In genomic region chr2:28661589-28662001, GRCh38 we compare ENCODE assay signal across 9 cellular contexts.
DNase-seq lines count a peak whose midpoint lies in the region; ATAC-seq, FAIRE-seq and TF ChIP-seq lines count a peak whose summit lies in the region.
"Had no signal": no experiment of that assay in that cellular context is flagged by ENCODE, and none has a peak within 500 bp of the region (broad histone marks: within the 10 kb centered on the region; RNA-seq: fewer than 3 reads in every experiment).

No MANE protein-coding gene starts in this region.

- H3K27ac ChIP-seq in HCT116 (ENCODE audit: low read depth, low read length) (no peak overlapping the region), K562 (ENCODE audit: extremely low read depth, low read depth, low read length) (no peak overlapping the region), kidney (ENCODE audit: low read depth in 2 of 2, low read length in 2 of 2) (peak overlapping the region in 1 of 2 donors; percentile 29), stomach (peak overlapping the region; percentile 62 to 88 (median 81))

- TF ChIP-seq EP300 in K562 (IDR thresholded peaks at IDR 0.05; ENCODE audit: low read length), result no peak
- TF ChIP-seq EP300 in stomach (IDR thresholded peaks at IDR 0.05), result peak; percentile 76

- H3K27me3 ChIP-seq in HCT116 (ENCODE audit: insufficient read depth, low read length), result no peaks in the 10 kb centered on the region
- peaks cover 6 to 18% of the 10 kb centered on the region in 2 experiments; a peak in 3 of 5 replicates for H3K27me3 ChIP-seq in K562 (ENCODE audit: control insufficient read depth in 2 of 2, insufficient read depth in 2 of 2, low read length in 2 of 2)
- no peaks in the 10 kb centered on the region for H3K27me3 ChIP-seq in stomach

- POLR2A ChIA-PET in HCT116 (lab: Charles Lee), result no interaction called here
- POLR2A ChIA-PET in K562 (lab: Yijun Ruan, JAX), result no interaction called here

- FAIRE-seq in K562 (lab: Jason Lieb, UNC) (no peak), kidney (lab: Jason Lieb, UNC) (no peak)

- in situ Hi-C loops in K562 (cut with MboI), result no loop called here

- no TSS peak for BruUV-seq in HCT116 (replicated peaks; lab: Mats Ljungman, UMichigan)
- BruUV-seq in K562 (replicated peaks; lab: Mats Ljungman, UMichigan), result no TSS peak

- ATAC-seq in HCT116, result no peak
- no peak for ATAC-seq in K562
- ATAC-seq in GM19023 (IDR thresholded peaks at IDR 0.05; ENCODE audit: unreplicated experiment), result no peak
- no peak for ATAC-seq in HG02623 (IDR thresholded peaks at IDR 0.05; ENCODE audit: unreplicated experiment)

- H3K4me1 ChIP-seq in HCT116 (ENCODE audit: control insufficient read depth in 1 of 2, insufficient read depth in 2 of 2, low read length in 2 of 2), result peaks cover 20 to 41% of the 10 kb centered on the region in 2 experiments
- peaks cover 5 to 9% of the 10 kb centered on the region in 2 experiments; a peak in 4 of 5 replicates for H3K4me1 ChIP-seq in K562 (replicated peaks in 1 of 2; ENCODE audit: control insufficient read depth in 2 of 2, insufficient read depth in 2 of 2, low read length in 2 of 2)
- peaks cover 11 to 21% of the 10 kb centered on the region in 2 donors for H3K4me1 ChIP-seq in kidney (ENCODE audit: control insufficient read depth in 1 of 2, insufficient read depth in 1 of 2, low read depth in 1 of 2, low read length in 2 of 2)
- H3K4me1 ChIP-seq in stomach, result peaks cover 51 to 93% (median 66%) of the 10 kb centered on the region in 4 donors

- no peak overlapping the region for H3K9ac ChIP-seq in HCT116 (ENCODE audit: low read length)
- no peak overlapping the region for H3K9ac ChIP-seq in K562 (ENCODE audit: insufficient read depth in 1 of 2, low read depth in 2 of 2, low read length in 2 of 2)
- no peak overlapping the region for H3K9ac ChIP-seq in kidney (ENCODE audit: low read length in 2 of 2)

- CTCF ChIA-PET in HCT116 (lab: Charles Lee), result no interaction called here
- CTCF ChIA-PET in K562 (lab: Yijun Ruan, JAX; ENCODE audit: low intra/inter-chr PET ratio), result interaction anchor here (1.1 kb wide), 1 partner anchor 95 kb away, joined by 3 read pairs; no protein-coding TSS in a partner anchor

- H3K4me3 ChIP-seq in HCT116 (replicated peaks in 1 of 2; ENCODE audit: low read depth in 1 of 2, low read length in 2 of 2) (no peak overlapping the region), K562 (no peak overlapping the region), kidney (ENCODE audit: low read length in 2 of 2) (no peak overlapping the region), stomach (no peak overlapping the region)

- no peak for DNase-seq in HCT116 (ENCODE audit: low read depth, low spot score)
- DNase-seq in K562 (ENCODE audit: extremely low read depth in 1 of 4, low spot score in 3 of 4), result no peak
- DNase-seq in kidney, result peak; percentile 85
- peak; percentile 80 for DNase-seq in stomach
- no peak for DNase-seq in NCI-H1436 (lab: John Stamatoyannopoulos, UW)
- no peak for DNase-seq in activated CD4-positive, alpha-beta T cell treated with anti-CD3 and anti-CD28 coated beads, Interleukin-2, amount 50 U/mL, for 48 hours
- DNase-seq: posterior cingulate gyrus had no signal

- no peaks in the 10 kb centered on the region for H3K9me2 ChIP-seq in HCT116 (ENCODE audit: insufficient read depth)

- H3K79me2 ChIP-seq in HCT116 (ENCODE audit: insufficient read depth, low read length) (no peaks in the 10 kb centered on the region), K562 (ENCODE audit: control insufficient read depth, insufficient read depth, low read length) (no peaks in the 10 kb centered on the region)

- TF ChIP-seq RAD21 in HCT116 (IDR thresholded peaks at IDR 0.05; ENCODE audit: low read depth) (no peak), K562 (CRISPR knock-in tag; conservative IDR thresholded peaks at IDR 0.05 in 1 of 2, IDR thresholded peaks at IDR 0.05 in 1 of 2) (no peak)

- H3K4me2 ChIP-seq in HCT116 (ENCODE audit: low read length) (peak overlapping the region; percentile 17; the same call in 1 of the 2 replicates), K562 (ENCODE audit: insufficient read depth, low read length) (no peak overlapping the region)

- 7% methylated on average over 5 of the region's 5 CpGs for WGBS in K562 (ENCODE audit: insufficient coverage, low coverage, missing lambda C conversion rate)
- WGBS in stomach, 5 donors, result 15 to 33% (median 21%) methylated on average over 5 of the region's 5 CpGs

- H4K20me1 ChIP-seq in HCT116 (ENCODE audit: insufficient read depth) (no peaks in the 10 kb centered on the region), K562 (replicated peaks; ENCODE audit: control insufficient read depth, insufficient read depth, low read length) (0 out of 2 replicates have a peak, but pooled peaks cover 7% of the 10 kb centered on the region)

- intact Hi-C loops in HCT116 (cut with micrococcal nuclease) (no loop called here), K562 (cut with micrococcal nuclease) (no loop called here), kidney (cut with DNase I) (no loop called here), stomach (cut with DNase I; ENCODE audit: low total_unique reads) (no loop called here)

- H2AFZ ChIP-seq in HCT116 (ENCODE audit: low read depth, low read length, poor library complexity, severe bottlenecking), result no peak overlapping the region
- H2AFZ ChIP-seq in K562 (ENCODE audit: low read depth, low read length), result no peak overlapping the region

- RAD21 ChIA-PET in HCT116 (lab: Charles Lee; ENCODE audit: low non-redundant PET in 1 of 2, low total read pairs in 2 of 2, uncharacterized antibody in 2 of 2, unreplicated experiment in 2 of 2), result no interaction called here

- no peaks in the 10 kb centered on the region for H3K9me1 ChIP-seq in K562 (ENCODE audit: control insufficient read depth, insufficient read depth, low read length)

- H3K36me3 ChIP-seq in HCT116 (ENCODE audit: control insufficient read depth in 1 of 2, insufficient read depth in 2 of 2, low read length in 2 of 2), result no peaks in the 10 kb centered on the region
- H3K36me3 ChIP-seq in K562 (ENCODE audit: control insufficient read depth, insufficient read depth, low read length), result no peaks in the 10 kb centered on the region
- no peaks in the 10 kb centered on the region for H3K36me3 ChIP-seq in kidney (ENCODE audit: control insufficient read depth in 1 of 2, insufficient read depth in 2 of 2, low read length in 2 of 2)
- no peaks in the 10 kb centered on the region for H3K36me3 ChIP-seq in stomach

- TF ChIP-seq POLR2A in HCT116 (IDR thresholded peaks at IDR 0.05; ENCODE audit: borderline replicate concordance, extremely low read depth, insufficient read depth, insufficient read length), result no peak
- TF ChIP-seq POLR2A in K562 (conservative IDR thresholded peaks at IDR 0.05), result no peak
- TF ChIP-seq POLR2A in stomach (IDR thresholded peaks at IDR 0.05), result no peak

- no peaks in the 10 kb centered on the region for H3K9me3 ChIP-seq in HCT116 (ENCODE audit: control insufficient read depth in 1 of 2, insufficient read depth in 1 of 2, low read depth in 1 of 2, low read length in 2 of 2)
- H3K9me3 ChIP-seq in K562 (replicated peaks; ENCODE audit: control insufficient read depth, insufficient read depth, low read depth, low read length), result 0 out of 2 replicates have a peak, but pooled peaks cover 3% of the 10 kb centered on the region
- H3K9me3 ChIP-seq in kidney (ENCODE audit: control insufficient read depth in 1 of 2, low read length in 2 of 2), result no peaks in the 10 kb centered on the region
- H3K9me3 ChIP-seq in stomach, result no peaks in the 10 kb centered on the region

- no peak for TF ChIP-seq CTCF in HCT116 (IDR thresholded peaks at IDR 0.05 in 2 of 3, conservative IDR thresholded peaks at IDR 0.05 in 1 of 3; ENCODE audit: borderline replicate concordance in 1 of 3, insufficient read depth in 1 of 3, low read depth in 2 of 3, low read length in 2 of 3)
- no peak for TF ChIP-seq CTCF in K562 (IDR thresholded peaks at IDR 0.05 in 2 of 3, conservative IDR thresholded peaks at IDR 0.05 in 1 of 3; ENCODE audit: insufficient read depth in 2 of 3, low read depth in 1 of 3, low read length in 3 of 3)
- TF ChIP-seq CTCF in kidney (IDR thresholded peaks at IDR 0.05; ENCODE audit: borderline replicate concordance, extremely low read depth, insufficient read depth), result no peak
- TF ChIP-seq CTCF in stomach (IDR thresholded peaks at IDR 0.05), result peak in 1 of 7 experiments; percentile 14

TF ChIP-seq in HCT116, 20 proteins besides CTCF, POLR2A, EP300 and RAD21:
- TF ChIP-seq CBX3 (IDR thresholded peaks at IDR 0.05; ENCODE audit: low read depth) (0 out of 2 replicates have a peak, but pooled peaks have one; percentile 20), FOSL1 (IDR thresholded peaks at IDR 0.05; ENCODE audit: low read depth) (no peak)
TF ChIP-seq in HCT116: peak in this region for 1.

TF ChIP-seq in K562, 482 proteins besides CTCF, POLR2A, EP300 and RAD21 (continues in another document):
- TF ChIP-seq ERF (CRISPR knock-in tag; IDR thresholded peaks at IDR 0.05), result no peak
- TF ChIP-seq ZC3H8 (IDR thresholded peaks at IDR 0.05), result no peak
- TF ChIP-seq NFIC (IDR thresholded peaks at IDR 0.05), result peak; percentile 47; the same call in 1 of the 2 replicates
- no peak for TF ChIP-seq SMAD4 (CRISPR knock-in tag; conservative IDR thresholded peaks at IDR 0.05)
- TF ChIP-seq MXD1 (CRISPR knock-in tag; IDR thresholded peaks at IDR 0.05; ENCODE audit: borderline replicate concordance, poor library complexity, severe bottlenecking), result no peak
- no peak for TF ChIP-seq PML (IDR thresholded peaks at IDR 0.05; ENCODE audit: low read length)
- no peak for TF ChIP-seq ZBTB33 (CRISPR knock-in tag; IDR thresholded peaks at IDR 0.05)
- TF ChIP-seq EHMT2 (IDR thresholded peaks at IDR 0.05), result no peak
- TF ChIP-seq PYGO2 (tag; IDR thresholded peaks at IDR 0.05), result no peak
- TF ChIP-seq MIER1 (IDR thresholded peaks at IDR 0.05; ENCODE audit: low read depth), result peak; percentile 75

Comparison
In these comparisons a context has a peak if more than half of its experiments do, and no peak if none do; other contexts are left out.
1. DNase-seq: peak in kidney (single experiment) and stomach (single experiment); none in HCT116 (single experiment), K562 (0 of 4), NCI-H1436 (single experiment) and activated CD4-positive, alpha-beta T cell treated with anti-CD3 and anti-CD28 coated beads, Interleukin-2, amount 50 U/mL, for 48 hours (0 of 2).
2. H3K27ac ChIP-seq: peak in stomach (5 of 5); none in HCT116 (single experiment) and K562 (single experiment).
3. Of the 22 proteins assayed by ChIP-seq in both K562 and HCT116: peak only in K562: none; only in HCT116: CBX3; in both: none; in neither: 21.